ENCODE assay signal across 1 cellular context in the genomic region with DNA sequence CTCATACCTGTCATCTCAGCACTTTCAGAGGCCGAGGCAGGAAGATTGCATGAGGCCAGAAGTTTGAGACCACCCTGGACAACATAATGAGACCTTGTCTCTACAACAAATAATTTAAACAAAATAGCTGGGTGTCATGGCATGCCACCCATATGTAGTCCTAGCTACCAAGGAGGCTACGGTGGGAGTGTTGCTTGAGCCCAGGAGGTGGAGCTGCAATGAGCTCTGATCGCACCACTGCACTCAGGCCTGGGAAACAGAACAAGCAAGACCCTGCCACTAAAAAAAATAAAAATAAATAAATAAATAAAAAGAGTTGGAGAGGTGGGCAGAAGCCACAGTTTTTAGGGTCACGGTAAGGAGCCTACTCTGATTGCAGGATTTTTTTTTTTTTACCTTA.
TF ChIP-seq lines count a peak whose summit lies in the region.

No MANE protein-coding gene starts in this region.

TF ChIP-seq in H1, 55 proteins besides CTCF, POLR2A, EP300 and RAD21:
- TF ChIP-seq KDM5A (IDR thresholded peaks at IDR 0.05; ENCODE audit: low read length) (no peak), PHF8 (conservative IDR thresholded peaks at IDR 0.05; ENCODE audit: low read depth, low read length) (no peak), ZNF274 (IDR thresholded peaks at IDR 0.05; ENCODE audit: borderline replicate concordance, extremely low read depth, low read length) (no peak), JUN (IDR thresholded peaks at IDR 0.05; ENCODE audit: low read depth, low read length) (no peak), BCL11A (IDR thresholded peaks at IDR 0.05; ENCODE audit: low read depth in 2 of 2, low read length in 2 of 2) (no peak), MAFK (IDR thresholded peaks at IDR 0.05; ENCODE audit: low read depth, low read length) (no peak)
- TF ChIP-seq, protein P1, sequence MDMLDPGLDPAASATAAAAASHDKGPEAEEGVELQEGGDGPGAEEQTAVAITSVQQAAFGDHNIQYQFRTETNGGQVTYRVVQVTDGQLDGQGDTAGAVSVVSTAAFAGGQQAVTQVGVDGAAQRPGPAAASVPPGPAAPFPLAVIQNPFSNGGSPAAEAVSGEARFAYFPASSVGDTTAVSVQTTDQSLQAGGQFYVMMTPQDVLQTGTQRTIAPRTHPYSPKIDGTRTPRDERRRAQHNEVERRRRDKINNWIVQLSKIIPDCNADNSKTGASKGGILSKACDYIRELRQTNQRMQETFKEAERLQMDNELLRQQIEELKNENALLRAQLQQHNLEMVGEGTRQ (IDR thresholded peaks at IDR 0.05; ENCODE audit: low read length): no peak
TF ChIP-seq in H1: peak in this region for 0.
